ENCODE assay signal across 23 cellular contexts in genomic region chr12:14219156-14219555, GRCh38.
"Had no signal": no experiment of that assay in that cellular context is flagged by ENCODE, and none has a peak within 500 bp of the region (broad histone marks: within the 10 kb centered on the region; RNA-seq: fewer than 3 reads in every experiment).

No MANE protein-coding gene starts in this region.

- H3K4me3 Mint-ChIP-seq: activated naive CD4-positive, alpha-beta T cell treated with anti-CD3 and anti-CD28 coated beads, Interleukin-2, amount 10 ng/mL, durations not matched to agents 7 days and 5 days; neural crest cell; stimulated activated naive CD8-positive, alpha-beta T cell treated with anti-CD3 and anti-CD28 coated beads, Interleukin-15, Interleukin-2, amounts not matched to agents 100 ng/mL and 50 ng/mL, for 24 hours; T-cell had no signal

- DNase-seq: activated CD4-positive, alpha-beta T cell treated with anti-CD3 and anti-CD28 coated beads for 1 hour; activated CD4-positive, alpha-beta T cell treated with anti-CD3 and anti-CD28 coated beads, Interleukin-2, amount 50 U/mL, for 4 hours; activated CD8-positive, alpha-beta memory T cell treated with anti-CD3 and anti-CD28 coated beads for 24 hours; activated CD8-positive, alpha-beta memory T cell treated with anti-CD3 and anti-CD28 coated beads, Interleukin-2, amount 50 U/mL, for 4 hours; activated effector memory CD4-positive, alpha-beta T cell treated with anti-CD3 and anti-CD28 coated beads, Interleukin-2, amount 50 U/mL, for 16 hours; activated naive CD4-positive, alpha-beta T cell treated with anti-CD3 and anti-CD28 coated beads, Interleukin-2, amount 10 ng/mL, durations not matched to agents 7 days and 5 days; activated T-cell treated with anti-CD3 and anti-CD28 coated beads, Interleukin-2, amount 50 U/mL, for 48 hours; amygdala; glutamatergic neuron; hippocampal formation; kidney glomerular epithelial cell; left ventricle myocardium inferior; midbrain; spleen; stimulated activated CD4-positive, alpha-beta T cell treated with anti-CD3 and anti-CD28 coated beads, Interleukin-4, amount 100 ng/mL, for 24 hours; substantia nigra; T-cell; T-helper 9 cell; thyroid gland; uterus had no signal

- H3K27ac Mint-ChIP-seq: activated naive CD4-positive, alpha-beta T cell treated with anti-CD3 and anti-CD28 coated beads, Interleukin-2, amount 10 ng/mL, durations not matched to agents 7 days and 5 days; progenitor cell of endocrine pancreas; stimulated activated naive CD8-positive, alpha-beta T cell treated with anti-CD3 and anti-CD28 coated beads, Interleukin-15, Interleukin-2, amounts not matched to agents 100 ng/mL and 50 ng/mL, for 24 hours; T-cell had no signal

- H3K4me3 ChIP-seq: left ventricle myocardium inferior, spleen, thyroid gland, uterus had no signal

- H3K4me1 ChIP-seq: left ventricle myocardium inferior, thyroid gland, uterus had no signal

- ATAC-seq: T-cell had no signal

- H3K27me3 ChIP-seq: spleen, thyroid gland, uterus had no signal

- H3K9me3 ChIP-seq: thyroid gland had no signal

- H3K36me3 ChIP-seq: left ventricle myocardium inferior, spleen, thyroid gland, uterus had no signal

- H3K36me3 Mint-ChIP-seq: activated naive CD4-positive, alpha-beta T cell treated with anti-CD3 and anti-CD28 coated beads, Interleukin-2, amount 10 ng/mL, durations not matched to agents 7 days and 5 days had no signal

- H3K27me3 Mint-ChIP-seq: activated naive CD4-positive, alpha-beta T cell treated with anti-CD3 and anti-CD28 coated beads, Interleukin-2, amount 10 ng/mL, durations not matched to agents 7 days and 5 days; progenitor cell of endocrine pancreas; stimulated activated naive CD8-positive, alpha-beta T cell treated with anti-CD3 and anti-CD28 coated beads, Interleukin-15, Interleukin-2, amounts not matched to agents 100 ng/mL and 50 ng/mL, for 24 hours; T-cell had no signal

- H3K27ac ChIP-seq: left ventricle myocardium inferior, spleen, thyroid gland, uterus had no signal

- H3K4me1 Mint-ChIP-seq: neural crest cell had no signal
